In genomic region chr2:11827547-11827946, GRCh38 we compare ENCODE assay signal across 16 cellular contexts.
DNase-seq lines count a peak whose midpoint lies in the region; ATAC-seq and TF ChIP-seq lines count a peak whose summit lies in the region.
"Had no signal": no experiment of that assay in that cellular context is flagged by ENCODE, and none has a peak within 500 bp of the region (broad histone marks: within the 10 kb centered on the region; RNA-seq: fewer than 3 reads in every experiment).

No MANE protein-coding gene starts in this region.

- peaks cover 32% of the 10 kb centered on the region for H3K36me3 Mint-ChIP-seq in activated naive CD4-positive, alpha-beta T cell treated with anti-CD3 and anti-CD28 coated beads for 36 hours (ENCODE audit: low read depth)
- H3K36me3 Mint-ChIP-seq in activated naive CD4-positive, alpha-beta T cell treated with anti-CD3 and anti-CD28 coated beads, Interleukin-2, amount 10 ng/mL, durations not matched to agents 7 days and 5 days: peaks cover 47% of the 10 kb centered on the region
- peaks cover 20% of the 10 kb centered on the region for H3K36me3 Mint-ChIP-seq in activated naive CD8-positive, alpha-beta T cell treated with anti-CD3 and anti-CD28 coated beads, Interleukin-2, amount 50 U/mL, for 24 hours (ENCODE audit: low read depth)

- DNase-seq in activated naive CD4-positive, alpha-beta T cell treated with anti-CD3 and anti-CD28 coated beads for 36 hours: peak; percentile 74
- DNase-seq in activated naive CD4-positive, alpha-beta T cell treated with anti-CD3 and anti-CD28 coated beads, Interleukin-2, amount 10 ng/mL, durations not matched to agents 7 days and 5 days: no peak
- peak; percentile 27 for DNase-seq in activated naive CD8-positive, alpha-beta T cell treated with anti-CD3 and anti-CD28 coated beads, Interleukin-2, amount 50 U/mL, for 24 hours
- DNase-seq in lower leg skin (ENCODE audit: low spot score in 2 of 2) (no peak), DMS 273 treated with DMSO at 0.1 percent for 48 hours (lab: John Stamatoyannopoulos, UW) (no peak), SJCRH30 (no peak), colonic mucosa (no peak)
- DNase-seq: activated CD8-positive, alpha-beta memory T cell treated with anti-CD3 and anti-CD28 coated beads for 24 hours; anterior cingulate cortex; cortex of kidney; DMS153; esophagus squamous epithelium; NCI-H2227 treated with DMSO at 0.1 percent for 48 hours; spleen had no signal

- no peaks in the 10 kb centered on the region for H3K9me3 ChIP-seq in SJCRH30 (replicated peaks)
- no peaks in the 10 kb centered on the region for H3K9me3 ChIP-seq in colonic mucosa
- H3K9me3 ChIP-seq: esophagus squamous epithelium, spleen had no signal

- 72 to 79% methylated on average over 4 of the region's 4 CpGs for WGBS in lower leg skin, 2 donors

- H3K4me1 Mint-ChIP-seq in activated naive CD4-positive, alpha-beta T cell treated with anti-CD3 and anti-CD28 coated beads for 36 hours (ENCODE audit: low read depth): peaks cover 43% of the 10 kb centered on the region
- peaks cover 55% of the 10 kb centered on the region for H3K4me1 Mint-ChIP-seq in activated naive CD4-positive, alpha-beta T cell treated with anti-CD3 and anti-CD28 coated beads, Interleukin-2, amount 10 ng/mL, durations not matched to agents 7 days and 5 days
- peaks cover 51% of the 10 kb centered on the region for H3K4me1 Mint-ChIP-seq in activated naive CD8-positive, alpha-beta T cell treated with anti-CD3 and anti-CD28 coated beads, Interleukin-2, amount 50 U/mL, for 24 hours

- H3K36me3 ChIP-seq in SJCRH30 (peaks cover 8% of the 10 kb centered on the region), colonic mucosa (no peaks in the 10 kb centered on the region)

- intact Hi-C loops in activated naive CD4-positive, alpha-beta T cell treated with anti-CD3 and anti-CD28 coated beads for 36 hours (cut with micrococcal nuclease): loop anchor here (2.0 kb wide), 1 partner anchor 139 kb away; no protein-coding TSS in a partner anchor
- intact Hi-C loops in lower leg skin (cut with DNase I; ENCODE audit: low total_unique reads): no loop called here
- intact Hi-C loops in colonic mucosa (cut with DNase I): no loop called here

- CTCF ChIA-PET in activated naive CD4-positive, alpha-beta T cell treated with anti-CD3 and anti-CD28 coated beads for 36 hours (lab: Charles Lee): interaction anchor here (0.6 to 3.9 kb wide), 5 partner anchors 7 to 1179 kb away, joined by 3 to 21 read pairs (median 3); partner anchors contain the start of gene TRIB2
- CTCF ChIA-PET in activated naive CD4-positive, alpha-beta T cell treated with anti-CD3 and anti-CD28 coated beads, Interleukin-2, amount 10 ng/mL, durations not matched to agents 7 days and 5 days (lab: Charles Lee): interaction anchor here (1.5 to 2.7 kb wide), 3 partner anchors 888 to 1180 kb away, joined by 3 to 11 read pairs (median 11); no protein-coding TSS in a partner anchor

- peak; percentile 29 for ATAC-seq in HG03039 (IDR thresholded peaks at IDR 0.05; ENCODE audit: unreplicated experiment)
- peak; percentile 13 for ATAC-seq in activated naive CD8-positive, alpha-beta T cell treated with anti-CD3 and anti-CD28 coated beads, Interleukin-2, amount 50 U/mL, for 24 hours

- peaks cover 8% of the 10 kb centered on the region; the same call in 1 of the 2 replicates for H3K4me1 ChIP-seq in SJCRH30
- peaks cover 8% of the 10 kb centered on the region for H3K4me1 ChIP-seq in colonic mucosa

- H3K27ac ChIP-seq in SJCRH30 (no peak overlapping the region), colonic mucosa (no peak overlapping the region)
- H3K27ac ChIP-seq: esophagus squamous epithelium, spleen had no signal

- TF ChIP-seq POLR2A in lower leg skin (IDR thresholded peaks at IDR 0.05): no peak

- TF ChIP-seq CTCF in lower leg skin (IDR thresholded peaks at IDR 0.05) (no peak), colonic mucosa (IDR thresholded peaks at IDR 0.05) (no peak)

- H3K27me3 ChIP-seq in SJCRH30: no peaks in the 10 kb centered on the region
- H3K27me3 ChIP-seq in colonic mucosa: no peaks in the 10 kb centered on the region
- H3K27me3 ChIP-seq: esophagus squamous epithelium, spleen had no signal

- H3K27ac Mint-ChIP-seq in activated naive CD4-positive, alpha-beta T cell treated with anti-CD3 and anti-CD28 coated beads for 36 hours: no peak overlapping the region
- H3K27ac Mint-ChIP-seq in activated naive CD4-positive, alpha-beta T cell treated with anti-CD3 and anti-CD28 coated beads, Interleukin-2, amount 10 ng/mL, durations not matched to agents 7 days and 5 days: no peak overlapping the region
- no peak overlapping the region for H3K27ac Mint-ChIP-seq in activated naive CD8-positive, alpha-beta T cell treated with anti-CD3 and anti-CD28 coated beads, Interleukin-2, amount 50 U/mL, for 24 hours
- H3K27ac Mint-ChIP-seq: memory B cell had no signal

- no peaks in the 10 kb centered on the region for H3K27me3 Mint-ChIP-seq in activated naive CD4-positive, alpha-beta T cell treated with anti-CD3 and anti-CD28 coated beads for 36 hours (ENCODE audit: low read depth)
- peaks cover 10% of the 10 kb centered on the region for H3K27me3 Mint-ChIP-seq in activated naive CD4-positive, alpha-beta T cell treated with anti-CD3 and anti-CD28 coated beads, Interleukin-2, amount 10 ng/mL, durations not matched to agents 7 days and 5 days
- no peaks in the 10 kb centered on the region for H3K27me3 Mint-ChIP-seq in activated naive CD8-positive, alpha-beta T cell treated with anti-CD3 and anti-CD28 coated beads, Interleukin-2, amount 50 U/mL, for 24 hours
- H3K27me3 Mint-ChIP-seq: memory B cell had no signal

- H3K4me3 ChIP-seq in lower leg skin (ENCODE audit: low read depth, poor library complexity, severe bottlenecking) (no peak overlapping the region), SJCRH30 (no peak overlapping the region), colonic mucosa (no peak overlapping the region)
- H3K4me3 ChIP-seq: esophagus squamous epithelium, spleen had no signal

- H3K9ac ChIP-seq in colonic mucosa (ENCODE audit: low read depth in 2 of 2, low read length in 2 of 2): no peak overlapping the region

- H3K4me3 Mint-ChIP-seq in activated naive CD4-positive, alpha-beta T cell treated with anti-CD3 and anti-CD28 coated beads for 36 hours: no peak overlapping the region
- H3K4me3 Mint-ChIP-seq in activated naive CD4-positive, alpha-beta T cell treated with anti-CD3 and anti-CD28 coated beads, Interleukin-2, amount 10 ng/mL, durations not matched to agents 7 days and 5 days: no peak overlapping the region
- H3K4me3 Mint-ChIP-seq in activated naive CD8-positive, alpha-beta T cell treated with anti-CD3 and anti-CD28 coated beads, Interleukin-2, amount 50 U/mL, for 24 hours: no peak overlapping the region
- H3K4me3 Mint-ChIP-seq: memory B cell had no signal

- H3K9me3 Mint-ChIP-seq in activated naive CD4-positive, alpha-beta T cell treated with anti-CD3 and anti-CD28 coated beads for 36 hours: no peaks in the 10 kb centered on the region
- no peaks in the 10 kb centered on the region for H3K9me3 Mint-ChIP-seq in activated naive CD4-positive, alpha-beta T cell treated with anti-CD3 and anti-CD28 coated beads, Interleukin-2, amount 10 ng/mL, durations not matched to agents 7 days and 5 days
- no peaks in the 10 kb centered on the region for H3K9me3 Mint-ChIP-seq in activated naive CD8-positive, alpha-beta T cell treated with anti-CD3 and anti-CD28 coated beads, Interleukin-2, amount 50 U/mL, for 24 hours
- H3K9me3 Mint-ChIP-seq: memory B cell had no signal

Comparison
In these comparisons a context has a peak if more than half of its experiments do, and no peak if none do; other contexts are left out.
1. DNase-seq: peak in activated naive CD4-positive, alpha-beta T cell treated with anti-CD3 and anti-CD28 coated beads for 36 hours (single experiment) and activated naive CD8-positive, alpha-beta T cell treated with anti-CD3 and anti-CD28 coated beads, Interleukin-2, amount 50 U/mL, for 24 hours (single experiment); none in activated naive CD4-positive, alpha-beta T cell treated with anti-CD3 and anti-CD28 coated beads, Interleukin-2, amount 10 ng/mL, durations not matched to agents 7 days and 5 days (single experiment), lower leg skin (0 of 2), DMS 273 treated with DMSO at 0.1 percent for 48 hours (single experiment), SJCRH30 (0 of 2) and colonic mucosa (single experiment).